ENCODE assay signal across 12 cellular contexts in the genomic region with DNA sequence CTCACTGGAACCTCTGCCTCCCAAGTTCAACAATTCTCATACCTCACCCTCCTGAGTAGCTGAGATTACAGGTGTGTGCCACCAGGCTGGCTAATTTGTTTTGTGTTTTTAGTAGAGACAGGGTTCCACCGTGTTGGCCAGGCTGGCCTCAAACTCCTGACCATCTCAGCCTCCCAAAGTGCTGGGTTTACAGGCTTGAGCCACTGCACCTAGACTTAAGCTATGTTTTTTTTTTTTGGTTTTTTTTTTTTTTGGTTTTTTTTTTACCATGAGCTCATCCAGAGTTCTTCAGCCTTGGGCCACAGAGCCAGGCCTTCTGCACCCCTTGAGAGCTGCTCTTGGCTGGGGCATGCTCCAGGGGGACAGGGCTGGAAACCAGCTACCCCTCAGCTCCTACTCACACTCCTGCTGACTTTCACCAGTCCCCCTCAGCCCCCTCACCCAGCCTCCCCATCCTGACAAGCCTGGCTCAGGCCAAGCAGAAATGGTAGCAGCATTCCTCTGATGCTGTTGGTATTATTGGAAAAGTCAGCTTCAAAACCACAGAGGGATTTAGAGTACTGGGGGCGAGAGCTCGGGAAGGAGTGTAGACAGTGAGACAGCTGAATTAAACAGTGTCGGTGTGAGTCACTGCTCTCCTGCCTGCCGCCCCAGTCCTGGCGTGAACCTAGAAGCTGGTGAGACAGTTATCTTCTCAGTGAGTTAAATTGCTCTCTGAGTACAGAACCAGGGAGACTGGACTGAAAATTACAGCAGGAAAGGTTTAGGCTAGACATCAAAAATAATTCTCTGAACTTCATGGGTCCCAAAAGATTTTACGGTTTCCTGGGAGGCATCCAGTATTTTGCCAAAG.
DNase-seq lines count a peak whose midpoint lies in the region; ATAC-seq, FAIRE-seq and TF ChIP-seq lines count a peak whose summit lies in the region.
"Had no signal": no experiment of that assay in that cellular context is flagged by ENCODE, and none has a peak within 500 bp of the region (broad histone marks: within the 10 kb centered on the region; RNA-seq: fewer than 3 reads in every experiment).

No MANE protein-coding gene starts in this region.

- peak; percentile 71 for DNase-seq in A673 (ENCODE audit: low spot score)
- DNase-seq in HS-27A (ENCODE audit: low read depth) = peak; percentile 84
- peak; percentile 32 for DNase-seq in mammary epithelial cell
- peak; percentile 56 to 88 for DNase-seq in lung microvascular endothelial cell (ENCODE audit: low read depth in 2 of 2)
- DNase-seq in kidney = no peak
- no peak for DNase-seq in type B pancreatic cell (ENCODE audit: extremely low spot score, unreplicated experiment)
- no peak for DNase-seq in T-cell
- DNase-seq in activated CD8-positive, alpha-beta memory T cell treated with anti-CD3 and anti-CD28 coated beads, Interleukin-2, amount 50 U/mL, for 4 hours = no peak
- DNase-seq: activated B cell treated with CpG ODN at 0.5 μM for 24 hours; activated naive CD8-positive, alpha-beta T cell treated with anti-CD3 and anti-CD28 coated beads, Interleukin-2, amount 10 ng/mL, durations not matched to agents 7 days and 5 days had no signal

- H3K9me3 ChIP-seq in A673 (ENCODE audit: low read depth, low read length, poor library complexity, severe bottlenecking) (no peaks in the 10 kb centered on the region), mammary epithelial cell (replicated peaks; ENCODE audit: insufficient read depth, low read length) (no peaks in the 10 kb centered on the region), kidney (ENCODE audit: control insufficient read depth in 1 of 2, low read length in 2 of 2) (no peaks in the 10 kb centered on the region)
- H3K9me3 ChIP-seq: neutrophil had no signal

- no peak overlapping the region for H3K4me2 ChIP-seq in mammary epithelial cell (ENCODE audit: insufficient read depth, low read depth, low read length)

- CTCF ChIA-PET in A673 (lab: Charles Lee) = interaction anchor here (0.6 to 0.7 kb wide), 3 partner anchors 43 to 191 kb away, joined by 3 to 7 read pairs (median 3); no protein-coding TSS in a partner anchor
- CTCF ChIA-PET in mammary epithelial cell (lab: Charles Lee; ENCODE audit: low non-redundant PET) = no interaction called here
- CTCF ChIA-PET in T-cell (lab: Charles Lee) = interaction anchor here (0.5 to 0.6 kb wide), 6 partner anchors 9 to 1357 kb away, joined by 3 to 6 read pairs (median 4); a partner anchor contains a TSS

- no TSS peak for BruUV-seq in A673 (replicated peaks; lab: Mats Ljungman, UMichigan)
- no TSS peak for BruUV-seq in mammary epithelial cell (replicated peaks; lab: Mats Ljungman, UMichigan)

- TF ChIP-seq CTCF in A673 (conservative IDR thresholded peaks at IDR 0.05; ENCODE audit: low read depth, low read length) = no peak
- no peak for TF ChIP-seq CTCF in mammary epithelial cell (conservative IDR thresholded peaks at IDR 0.05 in 1 of 2, IDR thresholded peaks at IDR 0.05 in 1 of 2; ENCODE audit: extremely low read depth in 1 of 2, insufficient read depth in 1 of 2, low read depth in 1 of 2, low read length in 2 of 2)
- no peak for TF ChIP-seq CTCF in kidney (IDR thresholded peaks at IDR 0.05; ENCODE audit: borderline replicate concordance, extremely low read depth, insufficient read depth)
- no peak for TF ChIP-seq CTCF in type B pancreatic cell (conservative IDR thresholded peaks at IDR 0.05)

- intact Hi-C loops in A673 (cut with micrococcal nuclease; ENCODE audit: unreplicated experiment) = no loop called here
- intact Hi-C loops in mammary epithelial cell (cut with micrococcal nuclease) = no loop called here
- intact Hi-C loops in kidney (cut with DNase I) = no loop called here

- FAIRE-seq in kidney (lab: Jason Lieb, UNC) = no peak

- no peak overlapping the region for H3K4me3 Mint-ChIP-seq in type B pancreatic cell
- no peak overlapping the region for H3K4me3 Mint-ChIP-seq in T-cell
- H3K4me3 Mint-ChIP-seq: activated B cell treated with CpG ODN at 0.5 μM for 24 hours; activated naive CD8-positive, alpha-beta T cell treated with anti-CD3 and anti-CD28 coated beads, Interleukin-2, amount 10 ng/mL, durations not matched to agents 7 days and 5 days; CD14-positive monocyte had no signal

- no peak overlapping the region for H2AFZ ChIP-seq in mammary epithelial cell (ENCODE audit: low read depth, low read length)

- peaks cover 7% of the 10 kb centered on the region for H3K4me1 Mint-ChIP-seq in type B pancreatic cell (ENCODE audit: unreplicated experiment)
- H3K4me1 Mint-ChIP-seq in T-cell = peaks cover 0 to under 1% (median 0%) of the 10 kb centered on the region in 3 donors
- H3K4me1 Mint-ChIP-seq: activated B cell treated with CpG ODN at 0.5 μM for 24 hours; activated naive CD8-positive, alpha-beta T cell treated with anti-CD3 and anti-CD28 coated beads, Interleukin-2, amount 10 ng/mL, durations not matched to agents 7 days and 5 days had no signal

- no peaks in the 10 kb centered on the region for H3K79me2 ChIP-seq in mammary epithelial cell (ENCODE audit: insufficient read depth, low read length)

- no peaks in the 10 kb centered on the region for H3K9me3 Mint-ChIP-seq in type B pancreatic cell
- H3K9me3 Mint-ChIP-seq in T-cell = no peaks in the 10 kb centered on the region
- H3K9me3 Mint-ChIP-seq: activated B cell treated with CpG ODN at 0.5 μM for 24 hours; activated naive CD8-positive, alpha-beta T cell treated with anti-CD3 and anti-CD28 coated beads, Interleukin-2, amount 10 ng/mL, durations not matched to agents 7 days and 5 days had no signal

- H3K4me3 ChIP-seq in A673 (ENCODE audit: low read depth, low read length, poor library complexity, severe bottlenecking) (no peak overlapping the region), mammary epithelial cell (replicated peaks in 1 of 3; ENCODE audit: insufficient read depth in 1 of 3, low read depth in 2 of 3, low read length in 3 of 3) (no peak overlapping the region), kidney (ENCODE audit: low read length in 2 of 2) (no peak overlapping the region)

- WGBS in mammary epithelial cell (ENCODE audit: low coverage, missing lambda C conversion rate) = 56% methylated on average over 5 of the region's 7 CpGs

- no peak overlapping the region for H3K27ac ChIP-seq in A673 (ENCODE audit: low read depth, low read length, poor library complexity, severe bottlenecking)
- no peak overlapping the region for H3K27ac ChIP-seq in mammary epithelial cell (ENCODE audit: insufficient read depth, low read depth, low read length)
- no peak overlapping the region for H3K27ac ChIP-seq in kidney (ENCODE audit: low read depth in 2 of 2, low read length in 2 of 2)
- H3K27ac ChIP-seq: neutrophil had no signal

- H3K36me3 ChIP-seq in A673 (ENCODE audit: insufficient read depth, low read length, poor library complexity, severe bottlenecking) = no peaks in the 10 kb centered on the region
- H3K36me3 ChIP-seq in mammary epithelial cell (ENCODE audit: insufficient read depth, low read length) = no peaks in the 10 kb centered on the region
- no peaks in the 10 kb centered on the region for H3K36me3 ChIP-seq in kidney (ENCODE audit: control insufficient read depth in 1 of 2, insufficient read depth in 2 of 2, low read length in 2 of 2)
- H3K36me3 ChIP-seq: neutrophil had no signal

- POLR2A ChIA-PET in A673 (lab: Charles Lee; ENCODE audit: low non-redundant PET) = no interaction called here
- POLR2A ChIA-PET in T-cell (lab: Charles Lee) = interaction anchor here in 1 of 2 donors (0.6 kb wide), 2 partner anchors 11 to 42 kb away, joined by 3 to 4 read pairs; no protein-coding TSS in a partner anchor

- H3K27me3 ChIP-seq in A673 (replicated peaks; ENCODE audit: insufficient read depth, low read depth, low read length, poor library complexity) (no peaks in the 10 kb centered on the region), mammary epithelial cell (ENCODE audit: insufficient read depth, low read length) (no peaks in the 10 kb centered on the region)
- H3K27me3 ChIP-seq: neutrophil had no signal

- ATAC-seq in T-cell (replicated peaks in 1 of 4) = no peak

- H3K4me1 ChIP-seq in A673 (ENCODE audit: insufficient read depth, low read length, poor library complexity, severe bottlenecking) (peaks cover 21% of the 10 kb centered on the region), mammary epithelial cell (ENCODE audit: insufficient read depth, low read length) (no peaks in the 10 kb centered on the region), kidney (ENCODE audit: control insufficient read depth in 1 of 2, insufficient read depth in 1 of 2, low read depth in 1 of 2, low read length in 2 of 2) (peaks cover 0 to 4% of the 10 kb centered on the region in 2 donors)

- dilution Hi-C loops in mammary epithelial cell (cut with HindIII; ENCODE audit: low sequenced_read_pairs) = no loop called here

- H3K27ac Mint-ChIP-seq in type B pancreatic cell = no peak overlapping the region
- H3K27ac Mint-ChIP-seq in T-cell = no peak overlapping the region
- H3K27ac Mint-ChIP-seq: activated B cell treated with CpG ODN at 0.5 μM for 24 hours; activated naive CD8-positive, alpha-beta T cell treated with anti-CD3 and anti-CD28 coated beads, Interleukin-2, amount 10 ng/mL, durations not matched to agents 7 days and 5 days; CD14-positive monocyte had no signal

- H3K27me3 Mint-ChIP-seq in type B pancreatic cell (no peaks in the 10 kb centered on the region), T-cell (no peaks in the 10 kb centered on the region)
- H3K27me3 Mint-ChIP-seq: activated B cell treated with CpG ODN at 0.5 μM for 24 hours had no signal

- in situ Hi-C loops in mammary epithelial cell (cut with MboI; ENCODE audit: low sequenced_read_pairs in 2 of 2) = no loop called here

- H4K20me1 ChIP-seq in mammary epithelial cell (ENCODE audit: insufficient read depth, low read length) = no peaks in the 10 kb centered on the region

- H3K9ac ChIP-seq in mammary epithelial cell (ENCODE audit: insufficient read depth, low read length) = no peak overlapping the region
- no peak overlapping the region for H3K9ac ChIP-seq in kidney (ENCODE audit: low read length in 2 of 2)

- H3K36me3 Mint-ChIP-seq in type B pancreatic cell = no peaks in the 10 kb centered on the region
- H3K36me3 Mint-ChIP-seq in T-cell = no peaks in the 10 kb centered on the region
- H3K36me3 Mint-ChIP-seq: activated naive CD8-positive, alpha-beta T cell treated with anti-CD3 and anti-CD28 coated beads, Interleukin-2, amount 10 ng/mL, durations not matched to agents 7 days and 5 days; CD14-positive monocyte had no signal

Comparison
In these comparisons a context has a peak if more than half of its experiments do, and no peak if none do; other contexts are left out.
1. DNase-seq: peak in A673 (single experiment), HS-27A (single experiment), mammary epithelial cell (single experiment) and lung microvascular endothelial cell (2 of 2); none in kidney (single experiment), type B pancreatic cell (single experiment), T-cell (0 of 34) and activated CD8-positive, alpha-beta memory T cell treated with anti-CD3 and anti-CD28 coated beads, Interleukin-2, amount 50 U/mL, for 4 hours (single experiment).